Comparison of ENCODE assay signal across 8 cellular contexts in genomic region chr6:169722362-169723199, GRCh38. TPM values are rescaled to one million over a fixed set of nuclear protein-coding genes. Genes with fewer than 3 reads are reported as not detected.
A peak's percentile ranks its signal among the peaks of the same experiment; 100 is the strongest.
DNase-seq lines count a peak whose midpoint lies in the region; ATAC-seq and TF ChIP-seq lines count a peak whose summit lies in the region.

No MANE protein-coding gene starts in this region.

- no peaks in the 10 kb centered on the region for H3K9me2 ChIP-seq in HCT116 (ENCODE audit: insufficient read depth)

- no peak overlapping the region for H2AFZ ChIP-seq in HCT116 (ENCODE audit: low read depth, low read length, poor library complexity, severe bottlenecking)

- peak overlapping the region; percentile 91 for H3K4me3 Mint-ChIP-seq in activated T-helper 1 cell treated with anti-CD3 and anti-CD28 coated beads, Interleukin-12 subunit alpha, Interleukin-12 subunit beta, Interleukin-2, Interleukin-4 antibody, amounts not matched to agents 30 ng/mL and 10 ng/mL and 1 ng/mL, durations not matched to agents 14 hours and 24 hours and 36 hours
- H3K4me3 Mint-ChIP-seq in natural killer cell treated with Interleukin-12 subunit alpha and Interleukin-12 subunit beta and Interleukin-15 and Interleukin-18, amount 100 ng/mL, for 72 hours = peak overlapping the region; percentile 94

- peak overlapping the region; percentile 84 for H3K27ac ChIP-seq in HCT116 (ENCODE audit: low read depth, low read length)
- H3K27ac ChIP-seq in upper lobe of right lung = peak overlapping the region; percentile 85

- H3K36me3 ChIP-seq in HCT116 (ENCODE audit: control insufficient read depth in 1 of 2, insufficient read depth in 2 of 2, low read length in 2 of 2) (no peaks in the 10 kb centered on the region), upper lobe of right lung (no peaks in the 10 kb centered on the region)

- CTCF ChIA-PET in HCT116 (lab: Charles Lee) = no interaction called here

- H3K4me2 ChIP-seq in HCT116 (ENCODE audit: low read length) = peak overlapping the region; percentile 91

- no peak for TF ChIP-seq POLR2A in HCT116 (IDR thresholded peaks at IDR 0.05; ENCODE audit: borderline replicate concordance, extremely low read depth, insufficient read depth, insufficient read length)

- peak; percentile 39 for ATAC-seq in HCT116
- ATAC-seq in natural killer cell treated with Interleukin-12 subunit alpha and Interleukin-12 subunit beta and Interleukin-15 and Interleukin-18, amount 100 ng/mL, for 72 hours = peak in 1 of 2 donors; percentile 26
- ATAC-seq in upper lobe of right lung = peak; percentile 56
- ATAC-seq in HG02885 (IDR thresholded peaks at IDR 0.05; ENCODE audit: poor library complexity, unreplicated experiment) = no peak

- TF ChIP-seq RAD21 in HCT116 (IDR thresholded peaks at IDR 0.05; ENCODE audit: low read depth) = no peak

- 0 out of 2 replicates have a peak, but pooled peaks cover 4% of the 10 kb centered on the region for H4K20me1 ChIP-seq in HCT116 (ENCODE audit: insufficient read depth)

- DNase-seq in GM10266 (ENCODE audit: extremely low spot score) (peak; percentile 35), HCT116 (ENCODE audit: low read depth, low spot score) (no peak), NCI-H526 treated with DMSO at 0.1 percent for 48 hours (lab: John Stamatoyannopoulos, UW) (peak; percentile 40), fibroblast of mammary gland (ENCODE audit: low read depth) (peak; percentile 80), upper lobe of right lung (peak; percentile 77)
- DNase-seq in activated T-helper 1 cell treated with anti-CD3 and anti-CD28 coated beads, Interleukin-12 subunit alpha, Interleukin-12 subunit beta, Interleukin-2, Interleukin-4 antibody, amounts not matched to agents 30 ng/mL and 10 ng/mL and 1 ng/mL, durations not matched to agents 14 hours and 24 hours and 36 hours (ENCODE audit: low spot score) = peak; percentile 16
- DNase-seq in natural killer cell treated with Interleukin-12 subunit alpha and Interleukin-12 subunit beta and Interleukin-15 and Interleukin-18, amount 100 ng/mL, for 72 hours (ENCODE audit: low spot score) = no peak

- RAD21 ChIA-PET in HCT116 (lab: Charles Lee; ENCODE audit: low non-redundant PET in 1 of 2, low total read pairs in 2 of 2, uncharacterized antibody in 2 of 2, unreplicated experiment in 2 of 2) = no interaction called here

- H3K27ac Mint-ChIP-seq in activated T-helper 1 cell treated with anti-CD3 and anti-CD28 coated beads, Interleukin-12 subunit alpha, Interleukin-12 subunit beta, Interleukin-2, Interleukin-4 antibody, amounts not matched to agents 30 ng/mL and 10 ng/mL and 1 ng/mL, durations not matched to agents 14 hours and 24 hours and 36 hours = peak overlapping the region; percentile 95
- peak overlapping the region; percentile 78 to 90 for H3K27ac Mint-ChIP-seq in natural killer cell treated with Interleukin-12 subunit alpha and Interleukin-12 subunit beta and Interleukin-15 and Interleukin-18, amount 100 ng/mL, for 72 hours

- peak overlapping the region; percentile 76 for H3K9ac ChIP-seq in HCT116 (ENCODE audit: low read length)

- H3K4me1 Mint-ChIP-seq in activated T-helper 1 cell treated with anti-CD3 and anti-CD28 coated beads, Interleukin-12 subunit alpha, Interleukin-12 subunit beta, Interleukin-2, Interleukin-4 antibody, amounts not matched to agents 30 ng/mL and 10 ng/mL and 1 ng/mL, durations not matched to agents 14 hours and 24 hours and 36 hours (ENCODE audit: low read depth) = peaks cover 49% of the 10 kb centered on the region
- H3K4me1 Mint-ChIP-seq in natural killer cell treated with Interleukin-12 subunit alpha and Interleukin-12 subunit beta and Interleukin-15 and Interleukin-18, amount 100 ng/mL, for 72 hours (ENCODE audit: low read depth in 2 of 2) = peaks cover 14 to 42% of the 10 kb centered on the region in 2 donors

- TF ChIP-seq CTCF in GM10266 (IDR thresholded peaks at IDR 0.05; ENCODE audit: control insufficient read depth, insufficient read depth, low read depth, missing control alignments) (no peak), HCT116 (IDR thresholded peaks at IDR 0.05 in 2 of 3, conservative IDR thresholded peaks at IDR 0.05 in 1 of 3; ENCODE audit: borderline replicate concordance in 1 of 3, insufficient read depth in 1 of 3, low read depth in 2 of 3, low read length in 2 of 3) (no peak), fibroblast of mammary gland (conservative IDR thresholded peaks at IDR 0.05; ENCODE audit: control insufficient read depth, insufficient read depth, low read depth, low read length) (no peak), upper lobe of right lung (IDR thresholded peaks at IDR 0.05) (no peak)

- peaks cover 19 to 27% of the 10 kb centered on the region in 2 experiments for H3K4me1 ChIP-seq in HCT116 (ENCODE audit: control insufficient read depth in 1 of 2, insufficient read depth in 2 of 2, low read length in 2 of 2)
- peaks cover 16% of the 10 kb centered on the region for H3K4me1 ChIP-seq in upper lobe of right lung

- no peaks in the 10 kb centered on the region for H3K9me3 Mint-ChIP-seq in activated T-helper 1 cell treated with anti-CD3 and anti-CD28 coated beads, Interleukin-12 subunit alpha, Interleukin-12 subunit beta, Interleukin-2, Interleukin-4 antibody, amounts not matched to agents 30 ng/mL and 10 ng/mL and 1 ng/mL, durations not matched to agents 14 hours and 24 hours and 36 hours
- H3K9me3 Mint-ChIP-seq in natural killer cell treated with Interleukin-12 subunit alpha and Interleukin-12 subunit beta and Interleukin-15 and Interleukin-18, amount 100 ng/mL, for 72 hours = no peaks in the 10 kb centered on the region

- BruUV-seq in HCT116 (replicated peaks; lab: Mats Ljungman, UMichigan) = TSS peak; percentile 54

- H3K27me3 ChIP-seq in HCT116 (ENCODE audit: insufficient read depth, low read length) (no peaks in the 10 kb centered on the region), upper lobe of right lung (no peaks in the 10 kb centered on the region)

- H3K9me3 ChIP-seq in HCT116 (ENCODE audit: control insufficient read depth in 1 of 2, insufficient read depth in 1 of 2, low read depth in 1 of 2, low read length in 2 of 2) (no peaks in the 10 kb centered on the region), upper lobe of right lung (no peaks in the 10 kb centered on the region)

- H3K4me3 ChIP-seq in HCT116 (replicated peaks in 1 of 2; ENCODE audit: low read depth in 1 of 2, low read length in 2 of 2) (peak overlapping the region; percentile 70 to 90), fibroblast of mammary gland (ENCODE audit: control insufficient read depth, low read depth, low read length) (peak overlapping the region; percentile 67), upper lobe of right lung (peak overlapping the region; percentile 71)

- peaks cover 13% of the 10 kb centered on the region for H3K36me3 Mint-ChIP-seq in activated T-helper 1 cell treated with anti-CD3 and anti-CD28 coated beads, Interleukin-12 subunit alpha, Interleukin-12 subunit beta, Interleukin-2, Interleukin-4 antibody, amounts not matched to agents 30 ng/mL and 10 ng/mL and 1 ng/mL, durations not matched to agents 14 hours and 24 hours and 36 hours (ENCODE audit: low read depth)
- peaks cover 4% of the 10 kb centered on the region for H3K36me3 Mint-ChIP-seq in natural killer cell treated with Interleukin-12 subunit alpha and Interleukin-12 subunit beta and Interleukin-15 and Interleukin-18, amount 100 ng/mL, for 72 hours

- intact Hi-C loops in HCT116 (cut with micrococcal nuclease) = loop anchor here (2.0 kb wide), 1 partner anchor 28 kb away; the partner anchor contains the start of genes DYNLT2 and ERMARD
- intact Hi-C loops in activated T-helper 1 cell treated with anti-CD3 and anti-CD28 coated beads, Interleukin-12 subunit alpha, Interleukin-12 subunit beta, Interleukin-2, Interleukin-4 antibody, amounts not matched to agents 30 ng/mL and 10 ng/mL and 1 ng/mL, durations not matched to agents 14 hours and 24 hours and 36 hours (cut with micrococcal nuclease) = loop anchor here (1.0 to 5.0 kb wide), 4 partner anchors 20 to 1895 kb away; partner anchors contain the start of genes AFDN, C6orf120, DYNLT2 and ERMARD
- intact Hi-C loops in upper lobe of right lung (cut with DNase I) = no loop called here

- peaks cover 8% of the 10 kb centered on the region for H3K27me3 Mint-ChIP-seq in activated T-helper 1 cell treated with anti-CD3 and anti-CD28 coated beads, Interleukin-12 subunit alpha, Interleukin-12 subunit beta, Interleukin-2, Interleukin-4 antibody, amounts not matched to agents 30 ng/mL and 10 ng/mL and 1 ng/mL, durations not matched to agents 14 hours and 24 hours and 36 hours (ENCODE audit: insufficient read depth)
- H3K27me3 Mint-ChIP-seq in natural killer cell treated with Interleukin-12 subunit alpha and Interleukin-12 subunit beta and Interleukin-15 and Interleukin-18, amount 100 ng/mL, for 72 hours = no peaks in the 10 kb centered on the region

- H3K79me2 ChIP-seq in HCT116 (ENCODE audit: insufficient read depth, low read length) = peaks cover 57% of the 10 kb centered on the region

- POLR2A ChIA-PET in HCT116 (lab: Charles Lee) = interaction anchor here (1.2 kb wide), 1 partner anchor 21 kb away, joined by 3 read pairs; the partner anchor contains the start of genes C6orf120 and WDR27

RNA-seq across cellular contexts. Expression of gene PHF10, which starts 1.7 kb away (rescaled TPM):
- 45.5 TPM for total RNA-seq in HCT116 (2021; ENCODE audit: unreplicated experiment)
- polyA plus RNA-seq in HCT116 (2012) = 22.6 and 32.7 TPM in 2 replicates
- 88.3 and 89.3 TPM in 2 replicates for total RNA-seq in activated T-helper 1 cell treated with anti-CD3 and anti-CD28 coated beads, Interleukin-12 subunit alpha, Interleukin-12 subunit beta, Interleukin-2, Interleukin-4 antibody, amounts not matched to agents 30 ng/mL and 10 ng/mL and 1 ng/mL, durations not matched to agents 14 hours and 24 hours and 36 hours
- total RNA-seq in natural killer cell treated with Interleukin-12 subunit alpha and Interleukin-12 subunit beta and Interleukin-15 and Interleukin-18, amount 100 ng/mL, for 72 hours = 10 to 100 TPM; 33.0 to 62.0 TPM
- 46.1 TPM for total RNA-seq in upper lobe of right lung

RNA-seq across cellular contexts. Expression of gene C6orf120, which starts 20.7 kb away (rescaled TPM):
- total RNA-seq in HCT116 (2021; ENCODE audit: unreplicated experiment) (20.6 TPM), upper lobe of right lung (22.0 TPM)
- polyA plus RNA-seq in HCT116 (2012) = 8.1 and 10.4 TPM in 2 replicates
- 22.6 and 25.5 TPM in 2 replicates for total RNA-seq in activated T-helper 1 cell treated with anti-CD3 and anti-CD28 coated beads, Interleukin-12 subunit alpha, Interleukin-12 subunit beta, Interleukin-2, Interleukin-4 antibody, amounts not matched to agents 30 ng/mL and 10 ng/mL and 1 ng/mL, durations not matched to agents 14 hours and 24 hours and 36 hours
- total RNA-seq in natural killer cell treated with Interleukin-12 subunit alpha and Interleukin-12 subunit beta and Interleukin-15 and Interleukin-18, amount 100 ng/mL, for 72 hours = 10 to 100 TPM; 18.8 to 20.0 TPM

RNA-seq across cellular contexts. Expression of gene WDR27, which starts 20.8 kb away (rescaled TPM):
- 60.6 TPM for total RNA-seq in HCT116 (2021; ENCODE audit: unreplicated experiment)
- 33.6 and 37.8 TPM in 2 replicates for polyA plus RNA-seq in HCT116 (2012)
- total RNA-seq in activated T-helper 1 cell treated with anti-CD3 and anti-CD28 coated beads, Interleukin-12 subunit alpha, Interleukin-12 subunit beta, Interleukin-2, Interleukin-4 antibody, amounts not matched to agents 30 ng/mL and 10 ng/mL and 1 ng/mL, durations not matched to agents 14 hours and 24 hours and 36 hours = 20.1 and 26.8 TPM in 2 replicates
- total RNA-seq in natural killer cell treated with Interleukin-12 subunit alpha and Interleukin-12 subunit beta and Interleukin-15 and Interleukin-18, amount 100 ng/mL, for 72 hours = 10 to 100 TPM; 19.6 to 59.1 TPM
- 39.0 TPM for total RNA-seq in upper lobe of right lung

RNA-seq across cellular contexts. Expression of gene DYNLT2, which starts 28.8 kb away (rescaled TPM):
- total RNA-seq in HCT116 (2021; ENCODE audit: unreplicated experiment) (1.5 TPM), upper lobe of right lung (1.2 TPM)
- polyA plus RNA-seq in HCT116 (2012) = 0.24 and 0.35 TPM in 2 replicates
- 2.2 and 2.6 TPM in 2 replicates for total RNA-seq in activated T-helper 1 cell treated with anti-CD3 and anti-CD28 coated beads, Interleukin-12 subunit alpha, Interleukin-12 subunit beta, Interleukin-2, Interleukin-4 antibody, amounts not matched to agents 30 ng/mL and 10 ng/mL and 1 ng/mL, durations not matched to agents 14 hours and 24 hours and 36 hours
- total RNA-seq in natural killer cell treated with Interleukin-12 subunit alpha and Interleukin-12 subunit beta and Interleukin-15 and Interleukin-18, amount 100 ng/mL, for 72 hours = 1 to 10 TPM; 1.5 to 2.6 TPM

RNA-seq across cellular contexts. Expression of gene ERMARD, which starts 28.8 kb away (rescaled TPM):
- 24.7 TPM for total RNA-seq in HCT116 (2021; ENCODE audit: unreplicated experiment)
- 27.0 and 32.5 TPM in 2 replicates for polyA plus RNA-seq in HCT116 (2012)
- 26.9 and 29.2 TPM in 2 replicates for total RNA-seq in activated T-helper 1 cell treated with anti-CD3 and anti-CD28 coated beads, Interleukin-12 subunit alpha, Interleukin-12 subunit beta, Interleukin-2, Interleukin-4 antibody, amounts not matched to agents 30 ng/mL and 10 ng/mL and 1 ng/mL, durations not matched to agents 14 hours and 24 hours and 36 hours
- total RNA-seq in natural killer cell treated with Interleukin-12 subunit alpha and Interleukin-12 subunit beta and Interleukin-15 and Interleukin-18, amount 100 ng/mL, for 72 hours = 10 to 100 TPM; 22.4 to 39.8 TPM
- total RNA-seq in upper lobe of right lung = 25.6 TPM

Comparison
In these comparisons a context has a peak if more than half of its experiments do, and no peak if none do; other contexts are left out.
1. DNase-seq: peak in GM10266 (single experiment), NCI-H526 treated with DMSO at 0.1 percent for 48 hours (single experiment), activated T-helper 1 cell treated with anti-CD3 and anti-CD28 coated beads, Interleukin-12 subunit alpha, Interleukin-12 subunit beta, Interleukin-2, Interleukin-4 antibody, amounts not matched to agents 30 ng/mL and 10 ng/mL and 1 ng/mL, durations not matched to agents 14 hours and 24 hours and 36 hours (single experiment), fibroblast of mammary gland (single experiment) and upper lobe of right lung (single experiment); none in HCT116 (single experiment) and natural killer cell treated with Interleukin-12 subunit alpha and Interleukin-12 subunit beta and Interleukin-15 and Interleukin-18, amount 100 ng/mL, for 72 hours (single experiment).
2. Peak in every context shown above with its lines, with median percentiles within 50 percentile points of each other: H3K4me3 ChIP-seq.